In genomic region chr16:77399066-77399465, GRCh38 we compare ENCODE assay signal across 1 cellular context.
TF ChIP-seq lines count a peak whose summit lies in the region.

No MANE protein-coding gene starts in this region.

TF ChIP-seq in H1, 55 proteins besides CTCF, POLR2A, EP300 and RAD21 (continued from another document):
- TF ChIP-seq ZNF274 (IDR thresholded peaks at IDR 0.05; ENCODE audit: borderline replicate concordance, extremely low read depth, low read length): no peak
- TF ChIP-seq KDM4A (IDR thresholded peaks at IDR 0.05; ENCODE audit: low read depth, low read length, severe bottlenecking): no peak
- TF ChIP-seq RBBP5 (IDR thresholded peaks at IDR 0.05; ENCODE audit: borderline replicate concordance, low read depth, low read length): no peak
- TF ChIP-seq HDAC6 (IDR thresholded peaks at IDR 0.05; ENCODE audit: low read depth, low read length): no peak
- TF ChIP-seq ATF3 (IDR thresholded peaks at IDR 0.05; ENCODE audit: insufficient read depth, low read depth, low read length): no peak
- TF ChIP-seq CBX8 (IDR thresholded peaks at IDR 0.05; ENCODE audit: borderline replicate concordance, low read depth, low read length): no peak
- TF ChIP-seq SRF (IDR thresholded peaks at IDR 0.05; ENCODE audit: low read depth, low read length): no peak
- TF ChIP-seq CHD7 (IDR thresholded peaks at IDR 0.05; ENCODE audit: insufficient replicate concordance, low read length): no peak
- no peak for TF ChIP-seq MAX (IDR thresholded peaks at IDR 0.05)
